In the genomic region with DNA sequence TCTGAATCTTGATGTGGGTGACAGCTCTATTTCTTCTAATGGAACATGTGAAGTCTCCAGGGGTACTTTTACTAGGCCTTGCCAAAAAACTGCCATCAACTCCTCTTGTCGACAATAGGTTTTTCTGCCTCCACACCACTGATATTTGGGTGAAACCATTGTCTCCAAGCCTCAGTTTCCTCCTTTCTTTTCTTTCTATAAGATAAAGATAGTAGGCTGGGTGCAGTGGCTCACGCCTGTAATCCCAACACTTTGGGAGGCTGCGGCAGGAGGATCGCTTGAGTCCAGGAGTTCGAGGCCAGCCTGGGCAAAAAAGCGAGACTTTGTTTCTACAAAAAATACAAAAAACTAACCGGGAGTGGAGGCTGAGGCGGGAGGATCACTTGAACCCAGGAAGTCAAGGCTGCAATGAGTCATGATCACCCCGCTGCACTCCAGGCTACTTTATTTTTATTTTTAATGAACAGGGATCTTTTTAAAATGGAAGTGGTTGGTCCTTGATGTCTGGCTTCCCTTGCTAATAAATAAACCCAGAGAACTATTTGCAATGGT, we compare ENCODE assay signal across 10 cellular contexts.
DNase-seq lines count a peak whose midpoint lies in the region; ATAC-seq and TF ChIP-seq lines count a peak whose summit lies in the region.
"Had no signal": no experiment of that assay in that cellular context is flagged by ENCODE, and none has a peak within 500 bp of the region (broad histone marks: within the 10 kb centered on the region; RNA-seq: fewer than 3 reads in every experiment).

No MANE protein-coding gene starts in this region.

- TF ChIP-seq CTCF in CD14-positive monocyte (IDR thresholded peaks at IDR 0.05), result no peak
- no peak for TF ChIP-seq CTCF in GM06990 (IDR thresholded peaks at IDR 0.05; ENCODE audit: insufficient read depth, low read length, poor library complexity, severe bottlenecking)
- no peak for TF ChIP-seq CTCF in uterus (IDR thresholded peaks at IDR 0.05)

- H3K27me3 Mint-ChIP-seq in CD14-positive monocyte (ENCODE audit: low read depth in 3 of 3), result peaks cover 0 to 3% (median 2%) of the 10 kb centered on the region in 3 donors
- H3K27me3 Mint-ChIP-seq in activated naive CD8-positive, alpha-beta T cell, result no peaks in the 10 kb centered on the region
- no peaks in the 10 kb centered on the region for H3K27me3 Mint-ChIP-seq in naive thymus-derived CD8-positive, alpha-beta T cell

- H3K27me3 ChIP-seq in GM06990 (replicated peaks; ENCODE audit: control insufficient read depth, insufficient read depth, low read length) (no peaks in the 10 kb centered on the region), uterus (no peaks in the 10 kb centered on the region)

- H3K4me3 ChIP-seq in GM06990 (replicated peaks; ENCODE audit: low read depth, low read length) (peak overlapping the region; percentile 24; the same call in 1 of the 2 replicates), uterus (no peak overlapping the region)

- no peak for DNase-seq in CD14-positive monocyte (ENCODE audit: low spot score)
- DNase-seq in GM06990 (ENCODE audit: extremely low read depth, insufficient read length), result no peak
- no peak for DNase-seq in naive thymus-derived CD8-positive, alpha-beta T cell
- no peak for DNase-seq in sciatic nerve (ENCODE audit: low spot score)
- DNase-seq in NCI-H2029 (lab: John Stamatoyannopoulos, UW), result no peak
- no peak for DNase-seq in NCI-H748 (lab: John Stamatoyannopoulos, UW; ENCODE audit: unreplicated experiment)
- DNase-seq in uterus, result no peak
- DNase-seq: cerebellar nuclear complex had no signal

- POLR2A ChIA-PET in naive thymus-derived CD8-positive, alpha-beta T cell (lab: Charles Lee), result interaction anchor here (1.0 to 2.0 kb wide), 4 partner anchors 92 to 268 kb away, joined by 3 to 25 read pairs (median 4); partner anchors contain the start of gene TNFAIP3

- no peak overlapping the region for H3K27ac ChIP-seq in uterus

- ATAC-seq in naive thymus-derived CD8-positive, alpha-beta T cell, result no peak
- ATAC-seq in sciatic nerve, result no peak

- no peaks in the 10 kb centered on the region for H3K9me3 ChIP-seq in uterus

- H3K36me3 Mint-ChIP-seq in CD14-positive monocyte, result peaks cover 0 to 1% of the 10 kb centered on the region in 2 donors
- peaks cover 2% of the 10 kb centered on the region for H3K36me3 Mint-ChIP-seq in activated naive CD8-positive, alpha-beta T cell
- peaks cover 0 to 1% (median 0%) of the 10 kb centered on the region in 3 donors for H3K36me3 Mint-ChIP-seq in naive thymus-derived CD8-positive, alpha-beta T cell

- H3K27ac Mint-ChIP-seq in CD14-positive monocyte, result peak overlapping the region; percentile 34 to 95 (median 91)
- peak overlapping the region; percentile 84 for H3K27ac Mint-ChIP-seq in activated naive CD8-positive, alpha-beta T cell
- peak overlapping the region; percentile 92 to 99 (median 97) for H3K27ac Mint-ChIP-seq in naive thymus-derived CD8-positive, alpha-beta T cell

- no peaks in the 10 kb centered on the region for H3K36me3 ChIP-seq in GM06990 (ENCODE audit: control insufficient read depth, insufficient read depth, low read length)
- H3K36me3 ChIP-seq in uterus, result no peaks in the 10 kb centered on the region

- peaks cover 0 to 3% (median 2%) of the 10 kb centered on the region in 7 donors for H3K9me3 Mint-ChIP-seq in CD14-positive monocyte
- H3K9me3 Mint-ChIP-seq in activated naive CD8-positive, alpha-beta T cell (ENCODE audit: low read depth), result peaks cover 4% of the 10 kb centered on the region
- peaks cover 0 to 11% (median 0%) of the 10 kb centered on the region in 9 donors for H3K9me3 Mint-ChIP-seq in naive thymus-derived CD8-positive, alpha-beta T cell
- H3K9me3 Mint-ChIP-seq: IgD-negative memory B cell had no signal

- peaks cover 36% of the 10 kb centered on the region for H3K4me1 Mint-ChIP-seq in CD14-positive monocyte
- peaks cover 58% of the 10 kb centered on the region for H3K4me1 Mint-ChIP-seq in activated naive CD8-positive, alpha-beta T cell (ENCODE audit: low read depth)
- peaks cover 15 to 61% (median 43%) of the 10 kb centered on the region in 4 donors for H3K4me1 Mint-ChIP-seq in naive thymus-derived CD8-positive, alpha-beta T cell

- no peak for TF ChIP-seq POLR2A in uterus (IDR thresholded peaks at IDR 0.05)

- H3K4me3 Mint-ChIP-seq in CD14-positive monocyte, result peak overlapping the region in 1 of 2 donors; percentile 22
- peak overlapping the region; percentile 67 for H3K4me3 Mint-ChIP-seq in activated naive CD8-positive, alpha-beta T cell
- H3K4me3 Mint-ChIP-seq in naive thymus-derived CD8-positive, alpha-beta T cell, result peak overlapping the region in 4 of 10 donors; percentile 70 to 77 (median 74)

- H3K4me1 ChIP-seq in uterus, result no peaks in the 10 kb centered on the region

- intact Hi-C loops in CD14-positive monocyte (cut with micrococcal nuclease) (loop anchor here (2.0 to 10.0 kb wide), 8 partner anchors 65 to 298 kb away; partner anchors contain the start of gene TNFAIP3 (in 2 of the 2)), sciatic nerve (cut with DNase I) (no loop called here), uterus (cut with DNase I; ENCODE audit: low total_unique reads) (loop anchor here (5.0 to 10.0 kb wide), 2 partner anchors 168 to 240 kb away; no protein-coding TSS in a partner anchor)
